10 cellular contexts compared by ENCODE assay signal in genomic region chr1:10635385-10635896, GRCh38.
A peak's percentile ranks its signal among the peaks of the same experiment; 100 is the strongest.
DNase-seq lines count a peak whose midpoint lies in the region; ATAC-seq and TF ChIP-seq lines count a peak whose summit lies in the region.
"Had no signal": no experiment of that assay in that cellular context is flagged by ENCODE, and none has a peak within 500 bp of the region (broad histone marks: within the 10 kb centered on the region; RNA-seq: fewer than 3 reads in every experiment).

No MANE protein-coding gene starts in this region.

- H3K27ac Mint-ChIP-seq in osteocyte (ENCODE audit: unreplicated experiment): peak overlapping the region; percentile 62
- H3K27ac Mint-ChIP-seq: activated CD8-positive, alpha-beta T cell treated with anti-CD3 and anti-CD28 coated beads, Interleukin-2, amount 10 ng/mL, durations not matched to agents 7 days and 5 days; stimulated activated naive CD8-positive, alpha-beta T cell treated with anti-CD3 and anti-CD28 coated beads, Interleukin-15, Interleukin-2, amounts not matched to agents 100 ng/mL and 50 ng/mL, for 24 hours had no signal

- WGBS in esophagus, 2 donors: 31 to 48% methylated on average over 19 of the region's 19 CpGs

- ATAC-seq in HG03025 (IDR thresholded peaks at IDR 0.05; ENCODE audit: low FRiP score, unreplicated experiment): no peak
- ATAC-seq in activated CD4-positive, CD25-positive, alpha-beta regulatory T cell treated with anti-CD3 and anti-CD28 coated beads, Interleukin-2, amount 50 U/mL, for 24 hours: no peak
- ATAC-seq: activated CD8-positive, alpha-beta T cell treated with anti-CD3 and anti-CD28 coated beads, Interleukin-2, amount 10 ng/mL, durations not matched to agents 7 days and 5 days had no signal

- no peaks in the 10 kb centered on the region for H3K36me3 Mint-ChIP-seq in osteocyte (ENCODE audit: unreplicated experiment)

- H3K4me3 Mint-ChIP-seq in osteocyte (ENCODE audit: unreplicated experiment): no peak overlapping the region
- H3K4me3 Mint-ChIP-seq: activated CD8-positive, alpha-beta T cell treated with anti-CD3 and anti-CD28 coated beads, Interleukin-2, amount 10 ng/mL, durations not matched to agents 7 days and 5 days; stimulated activated naive CD8-positive, alpha-beta T cell treated with anti-CD3 and anti-CD28 coated beads, Interleukin-15, Interleukin-2, amounts not matched to agents 100 ng/mL and 50 ng/mL, for 24 hours had no signal

- peaks cover 0 to 10% of the 10 kb centered on the region in 2 donors for H3K36me3 ChIP-seq in esophagus (ENCODE audit: control insufficient read depth in 2 of 2, insufficient read depth in 2 of 2, low read length in 1 of 2)

- peaks cover 11 to 22% of the 10 kb centered on the region in 2 donors for H3K4me1 ChIP-seq in esophagus (ENCODE audit: control insufficient read depth in 2 of 2, insufficient read depth in 2 of 2, low read length in 1 of 2)

- H3K27me3 Mint-ChIP-seq in osteocyte (ENCODE audit: unreplicated experiment): no peaks in the 10 kb centered on the region
- H3K27me3 Mint-ChIP-seq: stimulated activated naive CD8-positive, alpha-beta T cell treated with anti-CD3 and anti-CD28 coated beads, Interleukin-15, Interleukin-2, amounts not matched to agents 100 ng/mL and 50 ng/mL, for 24 hours had no signal

- no peaks in the 10 kb centered on the region for H3K9me3 ChIP-seq in esophagus (ENCODE audit: control insufficient read depth in 2 of 2, insufficient read depth in 1 of 2, low read depth in 1 of 2, low read length in 1 of 2)

- DNase-seq in NCI-H2171 treated with DMSO at 0.1 percent for 48 hours (lab: John Stamatoyannopoulos, UW) (peak; percentile 59), osteocyte (ENCODE audit: extremely low spot score, unreplicated experiment) (no peak), HCEC 1CT (no peak), amygdala (lab: John Stamatoyannopoulos, UW) (no peak)
- DNase-seq: activated CD8-positive, alpha-beta T cell treated with anti-CD3 and anti-CD28 coated beads, Interleukin-2, amount 10 ng/mL, durations not matched to agents 7 days and 5 days had no signal

- no peak overlapping the region for H3K4me3 ChIP-seq in esophagus (ENCODE audit: low read depth in 1 of 2, low read length in 2 of 2)

- H3K27ac ChIP-seq in C4-2B: peak overlapping the region; percentile 96
- H3K27ac ChIP-seq in esophagus (ENCODE audit: low read depth in 2 of 2, low read length in 1 of 2): peak overlapping the region; percentile 89 to 92

- TF ChIP-seq CTCF in C4-2B (conservative IDR thresholded peaks at IDR 0.05) (no peak), osteocyte (IDR thresholded peaks at IDR 0.05) (no peak)

- no peaks in the 10 kb centered on the region for H3K27me3 ChIP-seq in esophagus (ENCODE audit: control insufficient read depth in 1 of 2, insufficient read depth in 2 of 2, low read length in 2 of 2)

- H3K4me1 Mint-ChIP-seq in osteocyte (ENCODE audit: unreplicated experiment): peaks cover 53% of the 10 kb centered on the region

- H3K9me3 Mint-ChIP-seq in osteocyte (ENCODE audit: unreplicated experiment): no peaks in the 10 kb centered on the region
- H3K9me3 Mint-ChIP-seq: stimulated activated naive CD8-positive, alpha-beta T cell treated with anti-CD3 and anti-CD28 coated beads, Interleukin-15, Interleukin-2, amounts not matched to agents 100 ng/mL and 50 ng/mL, for 24 hours had no signal
